ENCODE assay signal across 8 cellular contexts in the genomic region with DNA sequence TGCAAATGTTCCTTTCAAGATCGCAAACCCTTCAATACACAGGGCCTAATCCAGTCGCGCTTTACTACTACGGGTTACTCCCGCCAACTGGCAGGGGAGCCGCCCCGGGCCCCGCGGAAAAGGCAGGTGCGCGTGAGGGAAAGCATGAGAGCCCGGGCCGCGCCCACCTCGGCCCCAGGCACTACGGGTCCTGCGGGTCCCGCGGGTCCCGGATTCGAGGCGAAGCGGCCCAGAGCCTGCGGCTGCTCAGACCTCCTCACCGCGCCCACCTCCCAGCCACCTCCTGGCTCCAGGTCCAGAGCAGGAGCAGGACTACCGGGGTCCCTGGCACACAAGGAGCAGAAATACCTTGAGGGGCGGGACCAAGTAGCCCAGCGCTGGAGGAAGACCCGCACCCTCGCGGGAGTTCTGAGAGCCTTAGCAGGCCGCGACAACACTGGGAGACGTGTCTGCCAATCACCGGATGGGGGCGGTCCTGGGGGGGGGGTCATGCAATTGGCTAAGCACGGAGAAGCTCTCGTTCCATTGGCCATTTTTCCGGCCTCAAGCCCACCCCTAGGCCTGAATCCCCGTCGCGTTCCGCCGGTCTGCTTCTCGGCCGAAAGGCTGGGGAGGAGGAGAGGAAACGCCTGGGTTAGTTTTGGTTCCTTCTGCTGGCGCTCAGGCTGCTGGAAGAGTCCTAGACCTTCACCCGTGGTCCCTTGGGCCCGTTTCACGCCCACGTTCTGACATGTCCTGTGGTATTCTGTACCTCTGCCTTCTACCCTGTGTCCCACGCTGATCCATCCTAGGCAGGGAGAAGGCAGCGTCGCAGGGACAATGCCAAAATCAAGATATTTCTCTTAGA. TPM values are rescaled to one million over a fixed set of nuclear protein-coding genes. Genes with fewer than 3 reads are reported as not detected.
DNase-seq lines count a peak whose midpoint lies in the region; ATAC-seq lines count a peak whose summit lies in the region.

No MANE protein-coding gene starts in this region.

- peaks cover 9% of the 10 kb centered on the region for H3K4me1 Mint-ChIP-seq in dendritic cell treated with granulocyte-macrophage colony-stimulating factor and Interleukin-4, amounts not matched to agents 40 ng/mL and 50 ng/mL, for 4 days (ENCODE audit: low read depth)

- peak; percentile 96 for DNase-seq in AG20443 (ENCODE audit: low spot score)
- DNase-seq in NCI-H510A treated with DMSO at 0.1 percent for 48 hours (lab: John Stamatoyannopoulos, UW): peak; percentile 86
- peak; percentile 86 for DNase-seq in activated CD4-positive, alpha-beta T cell treated with anti-CD3 and anti-CD28 coated beads, Interleukin-2, amount 50 U/mL, for 1 hour
- DNase-seq in left lobe of liver (ENCODE audit: low spot score): peak; percentile 90
- peak; percentile 88 to 91 for DNase-seq in stimulated activated CD4-positive, alpha-beta T cell treated with anti-CD3 and anti-CD28 coated beads, Interleukin-2, amount 100 ng/mL, for 24 hours

- intact Hi-C loops in dendritic cell treated with granulocyte-macrophage colony-stimulating factor and Interleukin-4, amounts not matched to agents 40 ng/mL and 50 ng/mL, for 4 days (cut with micrococcal nuclease): loop anchor here (1.0 to 5.0 kb wide), 2 partner anchors 10 to 120 kb away; no protein-coding TSS in a partner anchor

- peak; percentile 93 for ATAC-seq in GM19043 (IDR thresholded peaks at IDR 0.05; ENCODE audit: low read depth, unreplicated experiment)
- peak; percentile 85 for ATAC-seq in HG03378 (IDR thresholded peaks at IDR 0.05; ENCODE audit: unreplicated experiment)
- peak; percentile 99 for ATAC-seq in left lobe of liver

- H3K27me3 Mint-ChIP-seq in dendritic cell treated with granulocyte-macrophage colony-stimulating factor and Interleukin-4, amounts not matched to agents 40 ng/mL and 50 ng/mL, for 4 days: peaks cover 2% of the 10 kb centered on the region

- no peaks in the 10 kb centered on the region for H3K36me3 Mint-ChIP-seq in dendritic cell treated with granulocyte-macrophage colony-stimulating factor and Interleukin-4, amounts not matched to agents 40 ng/mL and 50 ng/mL, for 4 days (ENCODE audit: low read depth)

- H3K4me3 Mint-ChIP-seq in dendritic cell treated with granulocyte-macrophage colony-stimulating factor and Interleukin-4, amounts not matched to agents 40 ng/mL and 50 ng/mL, for 4 days: peak overlapping the region; percentile 77

- H3K9me3 Mint-ChIP-seq in dendritic cell treated with granulocyte-macrophage colony-stimulating factor and Interleukin-4, amounts not matched to agents 40 ng/mL and 50 ng/mL, for 4 days: peaks cover 9% of the 10 kb centered on the region

- peak overlapping the region; percentile 82 for H3K27ac Mint-ChIP-seq in dendritic cell treated with granulocyte-macrophage colony-stimulating factor and Interleukin-4, amounts not matched to agents 40 ng/mL and 50 ng/mL, for 4 days

RNA-seq across cellular contexts. Expression of a gene that starts 29.0 kb away (rescaled TPM):
- total RNA-seq in left lobe of liver: not detected

Comparison
In these comparisons a context has a peak if more than half of its experiments do, and no peak if none do; other contexts are left out.
1. Peak in every context shown above with its lines: DNase-seq and ATAC-seq.